ENCODE assay signal across 9 cellular contexts in the genomic region with DNA sequence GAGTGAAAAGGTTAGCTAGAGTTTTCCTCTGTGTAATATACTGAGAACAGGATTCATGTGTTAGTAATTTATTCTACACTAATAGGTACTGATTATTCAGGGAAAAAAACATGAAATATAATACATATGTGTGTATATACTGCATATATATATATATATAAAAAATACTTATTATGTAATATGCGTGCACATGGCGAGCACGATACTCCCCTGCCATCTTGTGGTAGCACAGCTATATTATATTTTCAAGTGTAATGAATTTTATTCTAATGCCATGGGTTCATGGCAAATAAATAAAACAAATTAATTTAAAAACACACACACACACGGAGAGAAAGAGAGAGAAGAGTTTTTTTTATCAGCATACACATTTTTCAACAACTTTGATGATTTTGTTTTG.
A peak's percentile ranks its signal among the peaks of the same experiment; 100 is the strongest.
DNase-seq lines count a peak whose midpoint lies in the region; ATAC-seq, FAIRE-seq and TF ChIP-seq lines count a peak whose summit lies in the region.
"Had no signal": no experiment of that assay in that cellular context is flagged by ENCODE, and none has a peak within 500 bp of the region (broad histone marks: within the 10 kb centered on the region; RNA-seq: fewer than 3 reads in every experiment).

No MANE protein-coding gene starts in this region.

- no peaks in the 10 kb centered on the region for H3K27me3 Mint-ChIP-seq in mesothelial cell of epicardium (ENCODE audit: low read depth)

- H3K27ac Mint-ChIP-seq in mesothelial cell of epicardium = no peak overlapping the region
- no peak overlapping the region for H3K27ac Mint-ChIP-seq in stimulated activated effector memory CD8-positive, alpha-beta T cell treated with anti-CD3 and anti-CD28 coated beads, Interleukin-12 subunit alpha, Interleukin-12 subunit beta, amount 100 ng/mL, for 72 hours

- TF ChIP-seq CTCF in WI38 (IDR thresholded peaks at IDR 0.05; ENCODE audit: low read depth, low read length) (0 out of 2 replicates have a peak, but pooled peaks have one; percentile 10), mesothelial cell of epicardium (IDR thresholded peaks at IDR 0.05; ENCODE audit: unreplicated experiment) (peak; percentile 43)

- H3K36me3 Mint-ChIP-seq in mesothelial cell of epicardium = no peaks in the 10 kb centered on the region
- H3K36me3 Mint-ChIP-seq in stimulated activated effector memory CD8-positive, alpha-beta T cell treated with anti-CD3 and anti-CD28 coated beads, Interleukin-12 subunit alpha, Interleukin-12 subunit beta, amount 100 ng/mL, for 72 hours = no peaks in the 10 kb centered on the region

- H3K4me1 Mint-ChIP-seq in mesothelial cell of epicardium = no peaks in the 10 kb centered on the region
- H3K4me1 Mint-ChIP-seq in stimulated activated effector memory CD8-positive, alpha-beta T cell treated with anti-CD3 and anti-CD28 coated beads, Interleukin-12 subunit alpha, Interleukin-12 subunit beta, amount 100 ng/mL, for 72 hours = no peaks in the 10 kb centered on the region

- H3K4me3 Mint-ChIP-seq in mesothelial cell of epicardium = no peak overlapping the region
- H3K4me3 Mint-ChIP-seq in stimulated activated effector memory CD8-positive, alpha-beta T cell treated with anti-CD3 and anti-CD28 coated beads, Interleukin-12 subunit alpha, Interleukin-12 subunit beta, amount 100 ng/mL, for 72 hours = no peak overlapping the region

- H3K9me3 Mint-ChIP-seq in mesothelial cell of epicardium = peaks cover 4% of the 10 kb centered on the region
- no peaks in the 10 kb centered on the region for H3K9me3 Mint-ChIP-seq in stimulated activated effector memory CD8-positive, alpha-beta T cell treated with anti-CD3 and anti-CD28 coated beads, Interleukin-12 subunit alpha, Interleukin-12 subunit beta, amount 100 ng/mL, for 72 hours

- FAIRE-seq in HTR-8/SVneo (lab: Jason Lieb, UNC) = no peak

- no peak overlapping the region for H3K4me3 ChIP-seq in WI38 (ENCODE audit: low read depth, low read length)
- H3K4me3 ChIP-seq: SJCRH30 had no signal

- DNase-seq in D341Med (ENCODE audit: low spot score) = peak; percentile 53
- peak; percentile 5 for DNase-seq in HTR-8/SVneo (ENCODE audit: insufficient read length, low spot score)
- DNase-seq in mesothelial cell of epicardium (ENCODE audit: low spot score in 2 of 2, unreplicated experiment in 2 of 2) = no peak
- DNase-seq in stimulated activated effector memory CD8-positive, alpha-beta T cell treated with anti-CD3 and anti-CD28 coated beads, Interleukin-12 subunit alpha, Interleukin-12 subunit beta, amount 100 ng/mL, for 72 hours (ENCODE audit: low spot score in 2 of 2) = no peak
- DNase-seq in stimulated activated naive CD4-positive, alpha-beta T cell (lab: John Stamatoyannopoulos, UW) = no peak
- DNase-seq in NCI-H1436 treated with DMSO at 0.1 percent for 48 hours (lab: John Stamatoyannopoulos, UW) = no peak
- DNase-seq: NCI-H1105, SJCRH30 had no signal

- ATAC-seq in stimulated activated effector memory CD8-positive, alpha-beta T cell treated with anti-CD3 and anti-CD28 coated beads, Interleukin-12 subunit alpha, Interleukin-12 subunit beta, amount 100 ng/mL, for 72 hours = no peak

Comparison
In these comparisons a context has a peak if more than half of its experiments do, and no peak if none do; other contexts are left out.
1. DNase-seq: peak in D341Med (single experiment) and HTR-8/SVneo (single experiment); none in mesothelial cell of epicardium (0 of 2), stimulated activated effector memory CD8-positive, alpha-beta T cell treated with anti-CD3 and anti-CD28 coated beads, Interleukin-12 subunit alpha, Interleukin-12 subunit beta, amount 100 ng/mL, for 72 hours (0 of 2), stimulated activated naive CD4-positive, alpha-beta T cell (0 of 6) and NCI-H1436 treated with DMSO at 0.1 percent for 48 hours (single experiment).